ENCODE assay signal across 11 cellular contexts in the genomic region with DNA sequence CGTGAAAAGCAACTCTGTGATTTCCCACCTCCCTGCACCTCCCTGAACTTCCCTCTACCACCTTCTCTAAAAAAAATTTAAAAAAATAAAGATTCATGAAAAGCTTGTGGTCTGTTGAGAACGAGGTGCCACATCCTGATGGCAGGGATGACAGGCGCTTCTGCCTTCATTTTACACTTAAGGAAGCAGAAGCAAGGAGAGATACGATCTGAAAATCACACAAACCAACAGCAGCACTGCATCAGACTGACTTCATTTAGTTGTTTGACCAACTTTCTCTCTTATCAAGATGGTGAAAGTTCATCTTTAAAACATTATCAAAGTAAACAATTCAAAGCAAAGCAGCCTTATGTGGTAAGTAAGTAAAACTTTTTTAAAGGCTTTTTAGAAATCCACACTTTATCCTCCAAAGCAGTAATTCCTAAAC. TPM values are rescaled to one million over a fixed set of nuclear protein-coding genes. Genes with fewer than 3 reads are reported as not detected.
A peak's percentile ranks its signal among the peaks of the same experiment; 100 is the strongest.
DNase-seq lines count a peak whose midpoint lies in the region; ATAC-seq lines count a peak whose summit lies in the region.
"Had no signal": no experiment of that assay in that cellular context is flagged by ENCODE, and none has a peak within 500 bp of the region (broad histone marks: within the 10 kb centered on the region; RNA-seq: fewer than 3 reads in every experiment).

No MANE protein-coding gene starts in this region.

- H3K18ac ChIP-seq in mesenchymal stem cell (ENCODE audit: low read depth in 1 of 2, low read length in 2 of 2) = no peak overlapping the region

- peaks cover 11% of the 10 kb centered on the region for H3K4me1 ChIP-seq in mesenchymal stem cell (ENCODE audit: control insufficient read depth, insufficient read depth, low read depth, low read length)

- DNase-seq in GF-D8 (lab: John Stamatoyannopoulos, UW) (peak; percentile 70), mesenchymal stem cell (no peak), NCI-H1436 (lab: John Stamatoyannopoulos, UW) (no peak)
- DNase-seq in Jurkat, Clone E6-1 (ENCODE audit: low read depth, low spot score) = peak; percentile 98
- DNase-seq in naive thymus-derived CD8-positive, alpha-beta T cell = peak in 5 of 10 donors; percentile 6 to 48 (median 35)
- DNase-seq in stimulated activated CD4-positive, alpha-beta T cell treated with anti-CD3 and anti-CD28 coated beads, Interleukin-4, amount 100 ng/mL, for 1 hour = no peak
- DNase-seq: dermis blood vessel endothelial cell, heart right ventricle had no signal

- no peak overlapping the region for H3K4ac ChIP-seq in mesenchymal stem cell (ENCODE audit: low read depth in 1 of 2, low read length in 2 of 2)

- H3K27ac Mint-ChIP-seq in activated T-helper 17 cell treated with anti-CD3 and anti-CD28 coated beads, Interleukin-2, amount 50 U/mL, for 72 hours = peak overlapping the region; percentile 68
- H3K27ac Mint-ChIP-seq in naive thymus-derived CD8-positive, alpha-beta T cell = peak overlapping the region; percentile 28 to 82 (median 74)

- peaks cover 23% of the 10 kb centered on the region for H3K79me1 ChIP-seq in mesenchymal stem cell (replicated peaks; ENCODE audit: low read length, poor library complexity, severe bottlenecking)

- no peaks in the 10 kb centered on the region for H3K27me3 Mint-ChIP-seq in activated T-helper 17 cell treated with anti-CD3 and anti-CD28 coated beads, Interleukin-2, amount 50 U/mL, for 72 hours
- H3K27me3 Mint-ChIP-seq in naive thymus-derived CD8-positive, alpha-beta T cell = no peaks in the 10 kb centered on the region

- no peak overlapping the region for H3K14ac ChIP-seq in mesenchymal stem cell (ENCODE audit: low read length in 2 of 2)

- H2BK12ac ChIP-seq in mesenchymal stem cell (ENCODE audit: low read length in 2 of 2) = no peak overlapping the region

- H4K91ac ChIP-seq in mesenchymal stem cell (ENCODE audit: low read length) = no peak overlapping the region

- H3K9me3 Mint-ChIP-seq in activated T-helper 17 cell treated with anti-CD3 and anti-CD28 coated beads, Interleukin-2, amount 50 U/mL, for 72 hours = no peaks in the 10 kb centered on the region
- peaks cover 0 to 9% (median 0%) of the 10 kb centered on the region in 9 donors for H3K9me3 Mint-ChIP-seq in naive thymus-derived CD8-positive, alpha-beta T cell

- no peak overlapping the region for H4K8ac ChIP-seq in mesenchymal stem cell (ENCODE audit: low read length)

- H3K4me3 Mint-ChIP-seq in activated T-helper 17 cell treated with anti-CD3 and anti-CD28 coated beads, Interleukin-2, amount 50 U/mL, for 72 hours = peak overlapping the region; percentile 61
- peak overlapping the region; percentile 16 to 68 (median 48) for H3K4me3 Mint-ChIP-seq in naive thymus-derived CD8-positive, alpha-beta T cell

- 78% methylated on average over 3 of the region's 4 CpGs for WGBS in mesenchymal stem cell

- ATAC-seq in activated T-helper 17 cell treated with anti-CD3 and anti-CD28 coated beads, Interleukin-2, amount 50 U/mL, for 72 hours (replicated peaks) = peak; percentile 76
- peak; percentile 69 to 95 for ATAC-seq in naive thymus-derived CD8-positive, alpha-beta T cell
- no peak for ATAC-seq in HG02763 (IDR thresholded peaks at IDR 0.05; ENCODE audit: unreplicated experiment)

- H3K23ac ChIP-seq in mesenchymal stem cell (ENCODE audit: low read length in 2 of 2) = no peak overlapping the region

- no peak overlapping the region for H3K4me3 ChIP-seq in Jurkat, Clone E6-1 (ENCODE audit: low read length)
- no peak overlapping the region for H3K4me3 ChIP-seq in mesenchymal stem cell (ENCODE audit: insufficient read depth in 1 of 2, low read depth in 1 of 2, low read length in 2 of 2)
- H3K4me3 ChIP-seq: heart right ventricle, SJSA1 had no signal

- H3K4me1 Mint-ChIP-seq in activated T-helper 17 cell treated with anti-CD3 and anti-CD28 coated beads, Interleukin-2, amount 50 U/mL, for 72 hours = peaks cover 25% of the 10 kb centered on the region
- H3K4me1 Mint-ChIP-seq in naive thymus-derived CD8-positive, alpha-beta T cell = peaks cover 9 to 56% (median 48%) of the 10 kb centered on the region in 4 donors

- H2AK5ac ChIP-seq in mesenchymal stem cell (ENCODE audit: low read length, severe bottlenecking) = no peak overlapping the region

- peaks cover 0 to 4% of the 10 kb centered on the region in 2 experiments for H3K36me3 ChIP-seq in mesenchymal stem cell (ENCODE audit: control insufficient read depth in 1 of 2, insufficient read depth in 2 of 2, low read depth in 1 of 2, low read length in 2 of 2)
- H3K36me3 ChIP-seq: heart right ventricle had no signal

- POLR2A ChIA-PET in naive thymus-derived CD8-positive, alpha-beta T cell (lab: Charles Lee) = no interaction called here

- H3K27me3 ChIP-seq in mesenchymal stem cell (ENCODE audit: control insufficient read depth in 1 of 2, insufficient read depth in 1 of 2, low read length in 2 of 2) = no peaks in the 10 kb centered on the region
- H3K27me3 ChIP-seq: heart right ventricle, SJSA1 had no signal

- H3K9me3 ChIP-seq in mesenchymal stem cell (ENCODE audit: control insufficient read depth, low read length) = peaks cover 17% of the 10 kb centered on the region

- no peak overlapping the region for H3K9ac ChIP-seq in mesenchymal stem cell (ENCODE audit: low read length)

- H2BK120ac ChIP-seq in mesenchymal stem cell (ENCODE audit: low read depth, low read length) = no peak overlapping the region

- H2BK15ac ChIP-seq in mesenchymal stem cell (ENCODE audit: low read depth, poor library complexity, severe bottlenecking) = no peak overlapping the region

- H3K4me2 ChIP-seq in mesenchymal stem cell (ENCODE audit: low read length, poor library complexity, severe bottlenecking) = no peak overlapping the region

- H3K27ac ChIP-seq in mesenchymal stem cell (ENCODE audit: low read length, poor library complexity, severe bottlenecking) = no peak overlapping the region
- H3K27ac ChIP-seq: SJSA1 had no signal

- H2BK5ac ChIP-seq in mesenchymal stem cell (ENCODE audit: low read depth, low read length, poor library complexity, severe bottlenecking) = no peak overlapping the region

- peaks cover 16% of the 10 kb centered on the region for H3K36me3 Mint-ChIP-seq in activated T-helper 17 cell treated with anti-CD3 and anti-CD28 coated beads, Interleukin-2, amount 50 U/mL, for 72 hours (ENCODE audit: low read depth)
- peaks cover 0 to 8% (median 0%) of the 10 kb centered on the region in 3 donors for H3K36me3 Mint-ChIP-seq in naive thymus-derived CD8-positive, alpha-beta T cell

- no peak overlapping the region for H2AFZ ChIP-seq in mesenchymal stem cell (ENCODE audit: low read depth, low read length)

RNA-seq across cellular contexts. Expression of a gene that starts 15.5 kb away (rescaled TPM):
- polyA plus RNA-seq in Jurkat, Clone E6-1 (2012; ENCODE audit: insufficient read depth, insufficient read length) = 24.4 TPM
- total RNA-seq in activated T-helper 17 cell treated with anti-CD3 and anti-CD28 coated beads, Interleukin-2, amount 50 U/mL, for 72 hours = 10 to 100 TPM; 31.4 to 40.6 TPM
- total RNA-seq in naive thymus-derived CD8-positive, alpha-beta T cell = 10 to 100 TPM; 31.8 to 32.0 TPM
- polyA plus RNA-seq in naive thymus-derived CD8-positive, alpha-beta T cell = 10 to 100 TPM; 15.7 to 24.1 (median 19.1) TPM
- 40.3 TPM for polyA plus RNA-seq in mesenchymal stem cell (2013, experiment 1 of 2)
- 39.9 TPM for polyA plus RNA-seq in mesenchymal stem cell (2013, experiment 2 of 2)

RNA-seq across cellular contexts. Expression of a gene that starts 27.7 kb away (rescaled TPM):
- 32.5 TPM for polyA plus RNA-seq in Jurkat, Clone E6-1 (2012; ENCODE audit: insufficient read depth, insufficient read length)
- total RNA-seq in activated T-helper 17 cell treated with anti-CD3 and anti-CD28 coated beads, Interleukin-2, amount 50 U/mL, for 72 hours = 10 to 100 TPM; 40.3 to 42.0 TPM
- 10 to 100 TPM; 26.5 to 30.3 TPM for total RNA-seq in naive thymus-derived CD8-positive, alpha-beta T cell
- 10 to 100 TPM; 29.3 to 36.4 (median 31.2) TPM for polyA plus RNA-seq in naive thymus-derived CD8-positive, alpha-beta T cell
- polyA plus RNA-seq in mesenchymal stem cell (2013, experiment 1 of 2) = 22.5 TPM
- polyA plus RNA-seq in mesenchymal stem cell (2013, experiment 2 of 2) = 21.7 TPM

Comparison
In these comparisons a context has a peak if more than half of its experiments do, and no peak if none do; other contexts are left out.
1. DNase-seq: peak in GF-D8 (single experiment) and Jurkat, Clone E6-1 (single experiment); none in mesenchymal stem cell (single experiment), NCI-H1436 (single experiment) and stimulated activated CD4-positive, alpha-beta T cell treated with anti-CD3 and anti-CD28 coated beads, Interleukin-4, amount 100 ng/mL, for 1 hour (single experiment).